ENCODE assay signal across 17 cellular contexts in genomic region chr2:218032336-218033171, GRCh38. TPM values are rescaled to one million over a fixed set of nuclear protein-coding genes. Genes with fewer than 3 reads are reported as not detected.
DNase-seq lines count a peak whose midpoint lies in the region; ATAC-seq and TF ChIP-seq lines count a peak whose summit lies in the region.
"Had no signal": no experiment of that assay in that cellular context is flagged by ENCODE, and none has a peak within 500 bp of the region (broad histone marks: within the 10 kb centered on the region; RNA-seq: fewer than 3 reads in every experiment).

No MANE protein-coding gene starts in this region.

- no peak overlapping the region for H3K4me3 ChIP-seq in colonic mucosa
- no peak overlapping the region for H3K4me3 ChIP-seq in neural progenitor cell
- H3K4me3 ChIP-seq: SK-N-MC, uterus had no signal

- H3K27ac ChIP-seq in colonic mucosa (no peak overlapping the region), neural progenitor cell (no peak overlapping the region)
- H3K27ac ChIP-seq: uterus had no signal

- DNase-seq in DMS79 treated with DMSO at 0.1 percent for 48 hours (lab: John Stamatoyannopoulos, UW) (peak; percentile 8), DMS79 (lab: John Stamatoyannopoulos, UW) (no peak), GM20000 (ENCODE audit: low spot score) (peak; percentile 11), colonic mucosa (peak; percentile 15), neural progenitor cell (ENCODE audit: low spot score) (peak; percentile 1), GF-D8 (lab: John Stamatoyannopoulos, UW) (no peak), NCI-H2171 (lab: John Stamatoyannopoulos, UW) (no peak)
- DNase-seq: 8988T, GOT3, left colon, naive B cell, NCI-H345 had no signal

- intact Hi-C loops in colonic mucosa (cut with DNase I), result loop anchor here (10.0 kb wide), 1 partner anchor 248 kb away; no protein-coding TSS in a partner anchor

- ATAC-seq in GM18868 (IDR thresholded peaks at IDR 0.05; ENCODE audit: unreplicated experiment), result no peak
- ATAC-seq: left colon had no signal

- H3K4me2 ChIP-seq in neural progenitor cell, result no peak overlapping the region

- no peaks in the 10 kb centered on the region for H3K27me3 ChIP-seq in colonic mucosa
- peaks cover 53% of the 10 kb centered on the region for H3K27me3 ChIP-seq in neural progenitor cell
- H3K27me3 ChIP-seq: uterus had no signal

- peaks cover 7% of the 10 kb centered on the region for H3K4me1 Mint-ChIP-seq in neural progenitor cell

- H3K27me3 Mint-ChIP-seq in neural progenitor cell (ENCODE audit: insufficient read depth, low read depth), result peaks cover 12% of the 10 kb centered on the region
- H3K27me3 Mint-ChIP-seq: activated naive CD8-positive, alpha-beta T cell had no signal

- no peaks in the 10 kb centered on the region for H3K9me3 Mint-ChIP-seq in neural progenitor cell
- H3K9me3 Mint-ChIP-seq: IgD-negative memory B cell, naive B cell had no signal

- no peak overlapping the region for H2AFZ ChIP-seq in neural progenitor cell (replicated peaks)

- no peaks in the 10 kb centered on the region for H4K20me1 ChIP-seq in neural progenitor cell (ENCODE audit: low read depth)

- H3K9ac ChIP-seq in colonic mucosa (ENCODE audit: low read depth in 2 of 2, low read length in 2 of 2) (no peak overlapping the region), neural progenitor cell (no peak overlapping the region)

- no peak for TF ChIP-seq CTCF in GM20000 (IDR thresholded peaks at IDR 0.05; ENCODE audit: extremely low read depth, missing control alignments)
- TF ChIP-seq CTCF in colonic mucosa (IDR thresholded peaks at IDR 0.05), result no peak
- TF ChIP-seq CTCF in neural progenitor cell (IDR thresholded peaks at IDR 0.05), result no peak

- H3K27ac Mint-ChIP-seq in neural progenitor cell, result no peak overlapping the region
- H3K27ac Mint-ChIP-seq: activated naive CD8-positive, alpha-beta T cell; IgD-negative memory B cell had no signal

- no peaks in the 10 kb centered on the region for H3K4me1 ChIP-seq in colonic mucosa
- H3K4me1 ChIP-seq in neural progenitor cell, result peaks cover 12% of the 10 kb centered on the region

- no peaks in the 10 kb centered on the region for H3K79me2 ChIP-seq in neural progenitor cell (ENCODE audit: low read depth)

- H3F3A ChIP-seq in neural progenitor cell (ENCODE audit: low read depth), result no peaks in the 10 kb centered on the region

- no peaks in the 10 kb centered on the region for H3K36me3 Mint-ChIP-seq in neural progenitor cell
- H3K36me3 Mint-ChIP-seq: activated naive CD8-positive, alpha-beta T cell; IgD-negative memory B cell; naive B cell had no signal

- H3K4me3 Mint-ChIP-seq in neural progenitor cell, result no peak overlapping the region
- H3K4me3 Mint-ChIP-seq: activated naive CD8-positive, alpha-beta T cell; IgD-negative memory B cell had no signal

- H3K9me3 ChIP-seq in colonic mucosa (no peaks in the 10 kb centered on the region), neural progenitor cell (ENCODE audit: low read depth) (no peaks in the 10 kb centered on the region)
- H3K9me3 ChIP-seq: uterus had no signal

- no peaks in the 10 kb centered on the region for H3K36me3 ChIP-seq in colonic mucosa
- no peaks in the 10 kb centered on the region for H3K36me3 ChIP-seq in neural progenitor cell
- H3K36me3 ChIP-seq: uterus had no signal

RNA-seq across cellular contexts. Expression of gene TNS1, which starts 29.8 kb away (rescaled TPM):
- total RNA-seq in colonic mucosa (100 to 1,000 TPM in 1 of 2 donors, 10 to 100 TPM in 1; 20.6 to 164 TPM), neural progenitor cell (ENCODE audit: low replicate concordance) (0.24 and 2.3 TPM in 2 replicates)

RNA-seq across cellular contexts. Expression of gene RUFY4, which starts 36.5 kb away (rescaled TPM):
- total RNA-seq in colonic mucosa, result not detected
- not detected in 2 replicates for total RNA-seq in neural progenitor cell (ENCODE audit: low replicate concordance)

Comparison
In these comparisons a context has a peak if more than half of its experiments do, and no peak if none do; other contexts are left out.
1. DNase-seq: peak in DMS79 treated with DMSO at 0.1 percent for 48 hours (single experiment), GM20000 (single experiment), colonic mucosa (single experiment) and neural progenitor cell (single experiment); none in DMS79 (single experiment), GF-D8 (single experiment) and NCI-H2171 (single experiment).